ENCODE assay signal across 20 cellular contexts in the genomic region with DNA sequence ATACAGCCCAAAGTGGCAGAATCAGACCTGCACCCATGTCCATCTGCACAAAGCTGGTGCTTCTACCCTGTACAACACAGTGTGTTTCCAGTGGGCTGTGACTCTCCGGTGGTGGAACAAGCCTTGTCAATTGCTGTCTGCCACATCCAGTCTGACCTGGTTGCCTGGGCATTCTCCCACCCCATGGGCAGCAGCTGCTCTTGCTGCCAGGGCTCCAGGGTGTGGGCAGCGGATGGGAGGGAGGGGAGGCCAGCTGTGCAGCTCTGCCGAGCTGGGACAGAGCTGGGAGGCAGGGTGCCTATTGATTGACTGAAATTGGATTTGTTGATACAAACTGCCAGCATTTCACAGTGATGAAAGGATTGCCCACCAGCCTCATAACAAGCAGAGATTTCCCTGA.
DNase-seq lines count a peak whose midpoint lies in the region; ATAC-seq lines count a peak whose summit lies in the region.
"Had no signal": no experiment of that assay in that cellular context is flagged by ENCODE, and none has a peak within 500 bp of the region (broad histone marks: within the 10 kb centered on the region; RNA-seq: fewer than 3 reads in every experiment).

No MANE protein-coding gene starts in this region.

- peaks cover 25% of the 10 kb centered on the region for H3K27me3 ChIP-seq in H7 (ENCODE audit: control insufficient read depth, insufficient read depth, low read length)

- ATAC-seq in HG02852 (IDR thresholded peaks at IDR 0.05; ENCODE audit: unreplicated experiment), result no peak
- ATAC-seq: GM12878, HepG2, K562 had no signal

- no peak overlapping the region for H3K4me3 ChIP-seq in H7 (ENCODE audit: insufficient read depth, low read depth, low read length)
- H3K4me3 ChIP-seq: GM12878, K562 had no signal

- DNase-seq in NCI-H748 (lab: John Stamatoyannopoulos, UW; ENCODE audit: unreplicated experiment), result peak; percentile 48
- DNase-seq in NCI-H748 treated with DMSO at 0.1 percent for 48 hours (lab: John Stamatoyannopoulos, UW), result no peak
- peak; percentile 12 for DNase-seq in H7
- DNase-seq in islet precursor cell, result peak; percentile 35
- peak; percentile 76 for DNase-seq in retina
- no peak for DNase-seq in T-helper 9 cell
- DNase-seq in NOMO-1 (lab: John Stamatoyannopoulos, UW; ENCODE audit: unreplicated experiment in 2 of 2), result no peak
- DNase-seq: CD4-positive, CD25-positive, alpha-beta regulatory T cell; GDM1; Kasumi-1; NCI-H1092 treated with DMSO at 0.1 percent for 48 hours; NCI-H2029 treated with DMSO at 0.1 percent for 48 hours; NCI-H2227 treated with DMSO at 0.1 percent for 48 hours; NCI-H526 treated with DMSO at 0.1 percent for 48 hours; NK-92 treated with Interleukin-12 subunit alpha and Interleukin-12 subunit beta, amount 100 ng/mL, for 24 hours; RPMI8226 had no signal

- H3K36me3 ChIP-seq in H7 (replicated peaks; ENCODE audit: control insufficient read depth, insufficient read depth, low read length), result no peaks in the 10 kb centered on the region

Comparison
In these comparisons a context has a peak if more than half of its experiments do, and no peak if none do; other contexts are left out.
1. DNase-seq: peak in NCI-H748 (single experiment), H7 (single experiment), islet precursor cell (single experiment) and retina (single experiment); none in NCI-H748 treated with DMSO at 0.1 percent for 48 hours (single experiment), T-helper 9 cell (single experiment) and NOMO-1 (0 of 2).